Comparison of ENCODE assay signal across 13 cellular contexts in the genomic region with DNA sequence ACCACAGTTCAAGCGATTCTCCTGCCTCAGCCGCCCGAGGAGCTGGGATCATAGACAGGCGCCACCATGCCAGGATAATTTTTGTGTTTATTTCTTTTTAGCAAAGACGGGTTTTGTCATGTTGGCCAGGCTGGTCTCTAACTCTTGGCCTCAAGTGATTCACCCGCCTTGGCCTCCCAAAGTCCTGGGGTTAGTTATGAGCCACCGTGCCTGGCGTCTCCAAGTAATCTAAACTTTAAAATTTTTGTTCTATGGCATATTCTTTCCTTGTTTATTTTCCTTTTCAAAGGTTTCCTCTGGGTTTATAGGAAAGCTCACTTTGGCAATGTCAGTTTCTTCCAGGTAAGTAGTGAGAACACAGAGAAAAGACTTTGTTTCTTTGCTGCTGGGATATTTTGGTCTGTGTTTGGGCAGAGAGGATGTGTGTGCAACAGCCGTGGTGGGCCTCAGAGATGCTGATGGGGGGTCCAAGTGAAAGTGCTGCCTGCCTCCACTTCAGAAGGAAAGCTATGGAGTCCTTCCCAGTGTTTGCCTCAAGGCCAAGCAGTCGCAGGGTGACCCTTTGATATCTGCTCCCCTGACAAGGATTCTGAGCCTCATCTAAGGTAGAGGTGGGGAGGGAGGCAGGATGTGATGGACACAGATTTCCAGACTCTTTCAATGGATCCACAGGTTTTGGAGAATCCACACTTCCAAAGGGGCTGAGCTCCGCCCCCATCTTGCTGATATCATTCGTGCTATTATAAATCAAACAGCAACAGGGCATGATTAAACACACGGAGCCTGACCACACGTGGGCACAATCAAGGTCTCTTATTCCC. TPM values are rescaled to one million over a fixed set of nuclear protein-coding genes. Genes with fewer than 3 reads are reported as not detected.
DNase-seq lines count a peak whose midpoint lies in the region; ATAC-seq, FAIRE-seq and TF ChIP-seq lines count a peak whose summit lies in the region.
"Had no signal": no experiment of that assay in that cellular context is flagged by ENCODE, and none has a peak within 500 bp of the region (broad histone marks: within the 10 kb centered on the region; RNA-seq: fewer than 3 reads in every experiment).

No MANE protein-coding gene starts in this region.

- no peak overlapping the region for H3K9ac ChIP-seq in DND-41 (ENCODE audit: low read depth, low read length)
- H3K9ac ChIP-seq in HepG2 (ENCODE audit: insufficient read depth, low read depth, low read length) = peak overlapping the region; percentile 76

- H2AFZ ChIP-seq in DND-41 (ENCODE audit: low read depth, low read length) (no peak overlapping the region), HepG2 (ENCODE audit: low read length) (no peak overlapping the region)

- no peaks in the 10 kb centered on the region for H3K36me3 Mint-ChIP-seq in activated naive CD8-positive, alpha-beta T cell treated with anti-CD3 and anti-CD28 coated beads for 36 hours

- FAIRE-seq in A549 (lab: Jason Lieb, UNC) = no peak
- FAIRE-seq in HepG2 (lab: Jason Lieb, UNC) = no peak

- in situ Hi-C loops in HepG2 (cut with HindIII; ENCODE audit: extremely low pct_ligation_motif_present, low pct_unique_long_range_greater_than_20kb) = no loop called here

- intact Hi-C loops in HepG2 (cut with micrococcal nuclease; ENCODE audit: unreplicated experiment) = loop anchor here (5.0 kb wide), 1 partner anchor 115 kb away; a partner anchor contains a TSS

- ATAC-seq in A549 = no peak
- no peak for ATAC-seq in DND-41 (ENCODE audit: insufficient read depth, low read depth)
- no peak for ATAC-seq in HepG2
- ATAC-seq in HG03457 (IDR thresholded peaks at IDR 0.05; ENCODE audit: unreplicated experiment) = no peak

- H3K27ac ChIP-seq in A549 (peak overlapping the region in 1 of 2 experiments; percentile 99; a peak in 3 of 6 replicates), DND-41 (ENCODE audit: low read length) (no peak overlapping the region), HepG2 (ENCODE audit: extremely low read length, insufficient read depth, low read length) (peak overlapping the region; percentile 88)

- H3K4me3 ChIP-seq in A549 (peak overlapping the region; percentile 65), DND-41 (ENCODE audit: low read depth in 1 of 2, low read length in 2 of 2) (no peak overlapping the region), HepG2 (replicated peaks in 1 of 3; ENCODE audit: insufficient read depth in 1 of 3, low read depth in 2 of 3, low read length in 3 of 3) (peak overlapping the region; percentile 47 to 93 (median 66))

- H3K9me3 Mint-ChIP-seq in activated naive CD8-positive, alpha-beta T cell treated with anti-CD3 and anti-CD28 coated beads for 36 hours = no peaks in the 10 kb centered on the region
- H3K9me3 Mint-ChIP-seq: activated B cell treated with CpG ODN at 0.5 μM for 24 hours had no signal

- peaks cover 4% of the 10 kb centered on the region; the same call in 1 of the 2 replicates for H3K79me2 ChIP-seq in DND-41 (ENCODE audit: insufficient read depth, low read length)
- peaks cover 29% of the 10 kb centered on the region for H3K79me2 ChIP-seq in HepG2 (ENCODE audit: insufficient read depth, low read length)

- TF ChIP-seq POLR2A in A549 (IDR thresholded peaks at IDR 0.05; ENCODE audit: low read length) (no peak), HepG2 (IDR thresholded peaks at IDR 0.05; ENCODE audit: insufficient read depth in 1 of 2, low read depth in 2 of 2, low read length in 2 of 2) (peak in 1 of 2 experiments; percentile 31; a peak in 1 of 4 replicates)

- H3K36me3 ChIP-seq in DND-41 (ENCODE audit: insufficient read depth, low read length) (no peaks in the 10 kb centered on the region), HepG2 (replicated peaks in 1 of 2; ENCODE audit: control insufficient read depth in 1 of 2, insufficient read depth in 2 of 2, low read length in 2 of 2) (no peaks in the 10 kb centered on the region)

- H3K9me3 ChIP-seq in A549 = no peaks in the 10 kb centered on the region
- no peaks in the 10 kb centered on the region for H3K9me3 ChIP-seq in DND-41 (ENCODE audit: insufficient read depth, low read length, severe bottlenecking)
- no peaks in the 10 kb centered on the region for H3K9me3 ChIP-seq in HepG2 (ENCODE audit: low read length)

- peaks cover 40% of the 10 kb centered on the region for H3K27me3 Mint-ChIP-seq in activated naive CD8-positive, alpha-beta T cell treated with anti-CD3 and anti-CD28 coated beads for 36 hours

- H3K27me3 ChIP-seq in DND-41 (ENCODE audit: insufficient read depth, low read length, poor library complexity) (peaks cover 9% of the 10 kb centered on the region), HepG2 (ENCODE audit: control insufficient read depth in 1 of 2, insufficient read depth in 2 of 2, low read length in 2 of 2) (no peaks in the 10 kb centered on the region; a peak in 1 of 5 replicates)

- no peak overlapping the region for H3K27ac Mint-ChIP-seq in activated naive CD8-positive, alpha-beta T cell treated with anti-CD3 and anti-CD28 coated beads for 36 hours
- H3K27ac Mint-ChIP-seq: activated B cell treated with CpG ODN at 0.5 μM for 24 hours had no signal

- 47% methylated on average over 13 of the region's 14 CpGs for WGBS in A549 (ENCODE audit: missing lambda C conversion rate)
- 37% methylated on average over 14 of the region's 14 CpGs for WGBS in HepG2 (ENCODE audit: low lambda C conversion rate)

- no peak for TF ChIP-seq EP300 in A549 (IDR thresholded peaks at IDR 0.05)
- TF ChIP-seq EP300 in HepG2 (IDR thresholded peaks at IDR 0.05; ENCODE audit: low read depth in 2 of 2, low read length in 2 of 2) = no peak
- no peak for TF ChIP-seq EP300 in HepG2 (CRISPR knock-in tag; IDR thresholded peaks at IDR 0.05; ENCODE audit: borderline replicate concordance)

- H4K20me1 ChIP-seq in DND-41 (ENCODE audit: insufficient read depth, low read length) = peaks cover 12% of the 10 kb centered on the region; the same call in 1 of the 2 replicates
- peaks cover 16% of the 10 kb centered on the region; the same call in 1 of the 2 replicates for H4K20me1 ChIP-seq in HepG2 (ENCODE audit: insufficient read depth, low read length)

- TF ChIP-seq CTCF in A549 (IDR thresholded peaks at IDR 0.05) (no peak; the same call in 2 of the 3 replicates), DND-41 (IDR thresholded peaks at IDR 0.05; ENCODE audit: borderline replicate concordance, extremely low read depth, low read length, poor library complexity, severe bottlenecking) (no peak), HepG2 (CRISPR knock-in tag; IDR thresholded peaks at IDR 0.05) (no peak)

- POLR2A ChIA-PET in A549 (lab: Yijun Ruan, JAX) = interaction anchor here (0.6 kb wide), 1 partner anchor 127 kb away, joined by 3 read pairs; no protein-coding TSS in a partner anchor
- POLR2A ChIA-PET in HepG2 (lab: Yijun Ruan, JAX) = interaction anchor here (1.3 to 7.4 kb wide), 2 partner anchors 15 to 31 kb away, joined by 5 to 56 read pairs; no protein-coding TSS in a partner anchor

- DNase-seq in A549 (ENCODE audit: low read depth in 1 of 2, low spot score in 1 of 2) (no peak), DND-41 (no peak), HepG2 (ENCODE audit: low spot score) (no peak), middle frontal gyrus (ENCODE audit: extremely low spot score, low spot score) (no peak), SW 1271 (lab: John Stamatoyannopoulos, UW) (no peak)
- no peak for DNase-seq in activated naive CD8-positive, alpha-beta T cell treated with anti-CD3 and anti-CD28 coated beads for 36 hours
- DNase-seq in activated CD4-positive, alpha-beta T cell treated with anti-CD3 and anti-CD28 coated beads for 48 hours = no peak
- DNase-seq: activated B cell treated with CpG ODN at 0.5 μM for 24 hours, amygdala, DMS79, head of caudate nucleus, NCI-H526 treated with DMSO at 0.1 percent for 48 hours had no signal

- CTCF ChIA-PET in A549 (lab: Yijun Ruan, JAX) = interaction anchor here (0.9 to 2.5 kb wide), 4 partner anchors 21 to 62 kb away, joined by 3 to 10 read pairs (median 5); no protein-coding TSS in a partner anchor
- CTCF ChIA-PET in HepG2 (lab: Yijun Ruan, JAX; ENCODE audit: low intra/inter-chr PET ratio, low total read pairs) = no interaction called here

- H3K4me2 ChIP-seq in A549 (peak overlapping the region; percentile 92), DND-41 (ENCODE audit: insufficient read depth, low read length) (peak overlapping the region; percentile 100), HepG2 (ENCODE audit: low read depth, low read length) (peak overlapping the region; percentile 88)

- TF ChIP-seq RAD21 in A549 (conservative IDR thresholded peaks at IDR 0.05 in 1 of 2, IDR thresholded peaks at IDR 0.05 in 1 of 2) = no peak
- TF ChIP-seq RAD21 in HepG2 (CRISPR knock-in tag; IDR thresholded peaks at IDR 0.05) = 0 out of 2 replicates have a peak, but pooled peaks have one; percentile 2

- TSS peak; percentile 48 for BruUV-seq in HepG2 (replicated peaks; lab: Mats Ljungman, UMichigan)

- peak overlapping the region; percentile 33 for H3K4me3 Mint-ChIP-seq in activated naive CD8-positive, alpha-beta T cell treated with anti-CD3 and anti-CD28 coated beads for 36 hours

- H3K4me1 Mint-ChIP-seq in activated naive CD8-positive, alpha-beta T cell treated with anti-CD3 and anti-CD28 coated beads for 36 hours = peaks cover 8% of the 10 kb centered on the region

- peaks cover 61% of the 10 kb centered on the region for H3K4me1 ChIP-seq in A549
- peaks cover 27% of the 10 kb centered on the region for H3K4me1 ChIP-seq in DND-41 (ENCODE audit: insufficient read depth, low read length)
- H3K4me1 ChIP-seq in HepG2 (ENCODE audit: insufficient read depth, low read length) = peaks cover 51% of the 10 kb centered on the region

RNA-seq across cellular contexts. Expression of a gene that starts 2.3 kb away (rescaled TPM):
- polyA plus RNA-seq in A549 (2011; rRNA removed) (57.7 and 59.2 TPM in 2 replicates), A549 (2017; fragmentation: RNase III; extraction: RNeasy Plus Mini Kit Qiagen cat#74134 plus additional on column Dnase treatment) (37.4 to 53.8 TPM (median 48.9 TPM) in 3 replicates), HepG2 (2011; rRNA removed) (32.4 and 35.8 TPM in 2 replicates)
- polyA plus RNA-seq in A549 (2012; cell fraction: cytosol; rRNA removed) = 21.1 and 28.5 TPM in 2 replicates
- 18.2 and 23.9 TPM in 2 replicates for polyA plus RNA-seq in A549 (2012; cell fraction: nucleus; rRNA removed)
- 78.1 and 98.4 TPM in 2 replicates for polyA minus RNA-seq in A549 (2011; rRNA and poly(A)+ RNA removed)
- 1 to 10 TPM; 1.8 to 2.1 TPM for total RNA-seq in activated naive CD8-positive, alpha-beta T cell treated with anti-CD3 and anti-CD28 coated beads for 36 hours
- 32.1 and 48.9 TPM in 2 replicates for total RNA-seq in HepG2 (2016; rRNA removed; fragmentation: Illumina TruSeq; extraction: Trizol)
- total RNA-seq in HepG2 (2016; cell fraction: cytosol; rRNA removed; fragmentation: Illumina TruSeq; extraction: Trizol; ENCODE audit: low read depth) = 13.6 and 13.7 TPM in 2 replicates
- 32.2 and 47.6 TPM in 2 replicates for total RNA-seq in HepG2 (2016; cell fraction: insoluble cytoplasmic fraction; rRNA removed; fragmentation: Illumina TruSeq; extraction: Trizol)
- total RNA-seq in HepG2 (2016; cell fraction: membrane; rRNA removed; fragmentation: Illumina TruSeq; extraction: Trizol) = 24.5 and 28.9 TPM in 2 replicates
- 41.9 and 47.5 TPM in 2 replicates for total RNA-seq in HepG2 (2016; cell fraction: nucleus; rRNA removed; fragmentation: Illumina TruSeq; extraction: Trizol)
- 25.8 and 29.0 TPM in 2 replicates for polyA plus RNA-seq in HepG2 (2011; cell fraction: cytosol; rRNA removed)
- 17.4 and 23.9 TPM in 2 replicates for polyA plus RNA-seq in HepG2 (2011; cell fraction: nucleus; rRNA removed)
- 41.6 TPM in 2 replicates for polyA plus RNA-seq in HepG2 (2012)
- 5.0 and 5.9 TPM in 2 replicates for polyA plus RNA-seq in HepG2 (2016; cell fraction: cytosol; fragmentation: Illumina TruSeq; extraction: Trizol; ENCODE audit: low read depth)
- polyA plus RNA-seq in HepG2 (2016; cell fraction: insoluble cytoplasmic fraction; fragmentation: Illumina TruSeq; extraction: Trizol; ENCODE audit: low read depth) = 33.9 and 34.7 TPM in 2 replicates
- 16.2 and 18.5 TPM in 2 replicates for polyA plus RNA-seq in HepG2 (2016; cell fraction: membrane; fragmentation: Illumina TruSeq; extraction: Trizol; ENCODE audit: low read depth)
- polyA plus RNA-seq in HepG2 (2016; cell fraction: nucleus; fragmentation: Illumina TruSeq; extraction: Trizol; ENCODE audit: insufficient read depth, low read depth) = 61.0 and 62.4 TPM in 2 replicates
- polyA minus RNA-seq in HepG2 (2011; rRNA and poly(A)+ RNA removed; ENCODE audit: low replicate concordance) = 115 and 160 TPM in 2 replicates
- polyA minus RNA-seq in HepG2 (2011; cell fraction: cytosol; rRNA and poly(A)+ RNA removed) = 33.6 and 36.5 TPM in 2 replicates
- polyA minus RNA-seq in HepG2 (2011; cell fraction: nucleus; rRNA and poly(A)+ RNA removed) = 18.3 and 25.0 TPM in 2 replicates

RNA-seq across cellular contexts. Expression of a gene that starts 36.1 kb away (rescaled TPM):
- polyA plus RNA-seq in A549 (2011; rRNA removed) (2.8 and 4.2 TPM in 2 replicates), A549 (2017; fragmentation: RNase III; extraction: RNeasy Plus Mini Kit Qiagen cat#74134 plus additional on column Dnase treatment) (3.3 to 5.4 TPM (median 4.5 TPM) in 3 replicates), HepG2 (2011; rRNA removed) (not detected in 2 replicates)
- polyA plus RNA-seq in A549 (2012; cell fraction: cytosol; rRNA removed) = 0.66 and 0.98 TPM in 2 replicates
- polyA plus RNA-seq in A549 (2012; cell fraction: nucleus; rRNA removed) = 0.32 and 1.1 TPM in 2 replicates
- polyA minus RNA-seq in A549 (2011; rRNA and poly(A)+ RNA removed) = 0.44 and 2.6 TPM in 2 replicates
- not detected for total RNA-seq in activated naive CD8-positive, alpha-beta T cell treated with anti-CD3 and anti-CD28 coated beads for 36 hours
- total RNA-seq in HepG2 (2016; rRNA removed; fragmentation: Illumina TruSeq; extraction: Trizol) = not detected in 2 replicates
- total RNA-seq in HepG2 (2016; cell fraction: cytosol; rRNA removed; fragmentation: Illumina TruSeq; extraction: Trizol; ENCODE audit: low read depth) = not detected in 2 replicates
- not detected in 2 replicates for total RNA-seq in HepG2 (2016; cell fraction: insoluble cytoplasmic fraction; rRNA removed; fragmentation: Illumina TruSeq; extraction: Trizol)
- total RNA-seq in HepG2 (2016; cell fraction: membrane; rRNA removed; fragmentation: Illumina TruSeq; extraction: Trizol) = not detected in 2 replicates
- total RNA-seq in HepG2 (2016; cell fraction: nucleus; rRNA removed; fragmentation: Illumina TruSeq; extraction: Trizol) = not detected in 2 replicates
- polyA plus RNA-seq in HepG2 (2011; cell fraction: cytosol; rRNA removed) = not detected in 2 replicates
- not detected in 2 replicates for polyA plus RNA-seq in HepG2 (2011; cell fraction: nucleus; rRNA removed)
- polyA plus RNA-seq in HepG2 (2012) = not detected in 2 replicates
- polyA plus RNA-seq in HepG2 (2016; cell fraction: cytosol; fragmentation: Illumina TruSeq; extraction: Trizol; ENCODE audit: low read depth) = not detected in 2 replicates
- polyA plus RNA-seq in HepG2 (2016; cell fraction: insoluble cytoplasmic fraction; fragmentation: Illumina TruSeq; extraction: Trizol; ENCODE audit: low read depth) = not detected in 2 replicates
- not detected in 2 replicates for polyA plus RNA-seq in HepG2 (2016; cell fraction: membrane; fragmentation: Illumina TruSeq; extraction: Trizol; ENCODE audit: low read depth)
- polyA plus RNA-seq in HepG2 (2016; cell fraction: nucleus; fragmentation: Illumina TruSeq; extraction: Trizol; ENCODE audit: insufficient read depth, low read depth) = not detected in 2 replicates
- polyA minus RNA-seq in HepG2 (2011; rRNA and poly(A)+ RNA removed; ENCODE audit: low replicate concordance) = 19.1 TPM in 1 of 2 replicates, not detected in the other
- polyA minus RNA-seq in HepG2 (2011; cell fraction: cytosol; rRNA and poly(A)+ RNA removed) = not detected in 2 replicates
- polyA minus RNA-seq in HepG2 (2011; cell fraction: nucleus; rRNA and poly(A)+ RNA removed) = not detected in 2 replicates
- total RNA-seq: activated B cell treated with CpG ODN at 0.5 μM for 24 hours had no signal

Comparison
In these comparisons a context has a peak if more than half of its experiments do, and no peak if none do; other contexts are left out.
1. H3K4me3 ChIP-seq: peak in A549 (single experiment) and HepG2 (3 of 3); none in DND-41 (0 of 2).
2. RNA of a gene that starts 2.3 kb away (total RNA-seq): 13.6 to 48.9 TPM in HepG2; 1.8 to 2.1 TPM in activated naive CD8-positive, alpha-beta T cell treated with anti-CD3 and anti-CD28 coated beads for 36 hours; every median in the first group is over 4 times any median in the second.
3. Peak in every context shown above with its lines, with median percentiles within 50 percentile points of each other: H3K4me2 ChIP-seq.